ENCODE assay signal across 3 cellular contexts in the genomic region with DNA sequence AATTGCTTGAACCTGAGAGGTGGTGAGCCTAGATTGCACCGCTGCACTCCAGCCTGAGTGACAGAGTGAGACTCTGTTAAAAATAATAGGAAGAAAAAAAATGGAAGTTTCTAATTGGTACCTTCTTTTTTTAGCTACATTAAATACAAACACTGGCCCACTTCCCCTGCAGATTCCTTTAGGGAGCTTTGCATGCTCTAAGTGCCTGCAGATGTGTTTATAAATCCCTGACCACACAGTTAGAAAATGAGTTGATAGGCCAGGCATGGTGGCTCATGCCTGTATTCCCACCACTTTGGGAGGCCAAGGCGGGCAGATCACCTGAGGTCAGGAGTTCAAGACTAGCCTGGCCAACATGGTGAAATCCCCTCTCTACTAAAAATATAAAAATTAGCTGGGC. TPM values are rescaled to one million over a fixed set of nuclear protein-coding genes. Genes with fewer than 3 reads are reported as not detected.
"Had no signal": no experiment of that assay in that cellular context is flagged by ENCODE, and none has a peak within 500 bp of the region (broad histone marks: within the 10 kb centered on the region; RNA-seq: fewer than 3 reads in every experiment).

No MANE protein-coding gene starts in this region.

RNA-seq across cellular contexts. Expression of a gene that starts 4.1 kb away (rescaled TPM):
- total RNA-seq: HT-29, PC-3, Right ventricle myocardium inferior had no signal
